ENCODE assay signal across 1 cellular context in the genomic region with DNA sequence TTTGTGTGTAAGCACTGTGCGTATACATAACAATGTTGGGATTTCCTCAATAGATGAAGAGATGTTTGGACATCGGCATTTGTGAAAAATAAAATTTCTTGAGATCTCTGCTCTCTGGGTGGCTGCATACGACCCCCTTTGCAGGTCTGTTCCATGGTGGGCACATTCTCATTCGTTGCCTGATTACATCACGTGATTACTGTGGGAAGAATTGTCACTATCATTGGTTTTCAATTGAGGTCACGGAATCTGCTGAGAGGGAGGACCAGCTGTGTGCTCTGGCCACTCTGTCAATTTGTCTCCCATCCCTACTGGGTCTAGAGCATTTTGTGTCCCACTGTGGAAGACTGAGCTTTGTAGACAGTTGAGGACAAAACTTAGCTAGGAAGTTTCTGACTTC.
TF ChIP-seq lines count a peak whose summit lies in the region.

No MANE protein-coding gene starts in this region.

TF ChIP-seq in K562, 482 proteins besides CTCF, POLR2A, EP300 and RAD21:
- TF ChIP-seq, protein P1, sequence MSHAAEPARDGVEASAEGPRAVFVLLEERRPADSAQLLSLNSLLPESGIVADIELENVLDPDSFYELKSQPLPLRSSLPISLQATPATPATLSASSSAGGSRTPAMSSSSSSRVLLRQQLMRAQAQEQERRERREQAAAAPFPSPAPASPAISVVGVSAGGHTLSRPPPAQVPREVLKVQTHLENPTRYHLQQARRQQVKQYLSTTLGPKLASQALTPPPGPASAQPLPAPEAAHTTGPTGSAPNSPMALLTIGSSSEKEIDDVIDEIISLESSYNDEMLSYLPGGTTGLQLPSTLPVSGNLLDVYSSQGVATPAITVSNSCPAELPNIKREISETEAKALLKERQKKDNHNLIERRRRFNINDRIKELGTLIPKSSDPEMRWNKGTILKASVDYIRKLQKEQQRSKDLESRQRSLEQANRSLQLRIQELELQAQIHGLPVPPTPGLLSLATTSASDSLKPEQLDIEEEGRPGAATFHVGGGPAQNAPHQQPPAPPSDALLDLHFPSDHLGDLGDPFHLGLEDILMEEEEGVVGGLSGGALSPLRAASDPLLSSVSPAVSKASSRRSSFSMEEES (CRISPR knock-in tag; IDR thresholded peaks at IDR 0.05) = peak; percentile 90
- TF ChIP-seq ZNF780A (CRISPR knock-in tag; IDR thresholded peaks at IDR 0.05) = no peak
- TF ChIP-seq RAD51 (IDR thresholded peaks at IDR 0.05; ENCODE audit: borderline replicate concordance, low read depth) = peak; percentile 27; the same call in 1 of the 2 replicates
- TF ChIP-seq MCM5 (IDR thresholded peaks at IDR 0.05; ENCODE audit: low read depth) = no peak
- TF ChIP-seq, protein P2, sequence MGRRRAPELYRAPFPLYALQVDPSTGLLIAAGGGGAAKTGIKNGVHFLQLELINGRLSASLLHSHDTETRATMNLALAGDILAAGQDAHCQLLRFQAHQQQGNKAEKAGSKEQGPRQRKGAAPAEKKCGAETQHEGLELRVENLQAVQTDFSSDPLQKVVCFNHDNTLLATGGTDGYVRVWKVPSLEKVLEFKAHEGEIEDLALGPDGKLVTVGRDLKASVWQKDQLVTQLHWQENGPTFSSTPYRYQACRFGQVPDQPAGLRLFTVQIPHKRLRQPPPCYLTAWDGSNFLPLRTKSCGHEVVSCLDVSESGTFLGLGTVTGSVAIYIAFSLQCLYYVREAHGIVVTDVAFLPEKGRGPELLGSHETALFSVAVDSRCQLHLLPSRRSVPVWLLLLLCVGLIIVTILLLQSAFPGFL (CRISPR knock-in tag; IDR thresholded peaks at IDR 0.05) = no peak
- no peak for TF ChIP-seq ADNP (tag; IDR thresholded peaks at IDR 0.05)
- no peak for TF ChIP-seq SMARCB1 (IDR thresholded peaks at IDR 0.05; ENCODE audit: insufficient read length, low read depth)
- TF ChIP-seq BMI1 (IDR thresholded peaks at IDR 0.05; ENCODE audit: low read length) = no peak
- TF ChIP-seq RBM22 (IDR thresholded peaks at IDR 0.05; ENCODE audit: low read depth, low read length, poor library complexity, severe bottlenecking) = no peak
